8 cellular contexts compared by ENCODE assay signal in genomic region chr3:107431298-107432012, GRCh38. TPM values are rescaled to one million over a fixed set of nuclear protein-coding genes. Genes with fewer than 3 reads are reported as not detected.
DNase-seq lines count a peak whose midpoint lies in the region; ATAC-seq and TF ChIP-seq lines count a peak whose summit lies in the region.

No MANE protein-coding gene starts in this region.

- POLR2A ChIA-PET in activated CD4-positive, alpha-beta T cell treated with anti-CD3 and anti-CD28 coated beads for 36 hours (lab: Charles Lee): no interaction called here

- TF ChIP-seq CTCF in coronary artery (IDR thresholded peaks at IDR 0.05): no peak

- H3K4me3 Mint-ChIP-seq in activated CD4-positive, alpha-beta T cell treated with anti-CD3 and anti-CD28 coated beads for 36 hours: peak overlapping the region; percentile 77

- no peaks in the 10 kb centered on the region for H3K9me3 Mint-ChIP-seq in activated CD4-positive, alpha-beta T cell treated with anti-CD3 and anti-CD28 coated beads for 36 hours (ENCODE audit: low read depth)

- CTCF ChIA-PET in activated CD4-positive, alpha-beta T cell treated with anti-CD3 and anti-CD28 coated beads for 36 hours (lab: Charles Lee): interaction anchor here (0.8 to 5.2 kb wide), 7 partner anchors 11 to 725 kb away, joined by 3 to 32 read pairs (median 6); no protein-coding TSS in a partner anchor

- in situ Hi-C loops in ACHN (cut with HindIII; ENCODE audit: low pct_ligation_motif_present, low pct_unique_long_range_greater_than_20kb, low sequenced_read_pairs): no loop called here

- H3K27ac ChIP-seq in coronary artery: peak overlapping the region; percentile 97 to 99

- no peaks in the 10 kb centered on the region for H3K36me3 Mint-ChIP-seq in activated CD4-positive, alpha-beta T cell treated with anti-CD3 and anti-CD28 coated beads for 36 hours (ENCODE audit: low read depth)

- H3K27me3 Mint-ChIP-seq in activated CD4-positive, alpha-beta T cell treated with anti-CD3 and anti-CD28 coated beads for 36 hours: peaks cover 3% of the 10 kb centered on the region

- peak overlapping the region; percentile 87 for H3K27ac Mint-ChIP-seq in activated CD4-positive, alpha-beta T cell treated with anti-CD3 and anti-CD28 coated beads for 36 hours

- H3K4me1 Mint-ChIP-seq in activated CD4-positive, alpha-beta T cell treated with anti-CD3 and anti-CD28 coated beads for 36 hours: peaks cover 20% of the 10 kb centered on the region

- ATAC-seq in GM18511 (IDR thresholded peaks at IDR 0.05; ENCODE audit: unreplicated experiment) (peak; percentile 63), HG02938 (IDR thresholded peaks at IDR 0.05; ENCODE audit: unreplicated experiment) (peak; percentile 41), left colon (peak; percentile 85)
- ATAC-seq in activated CD4-positive, alpha-beta T cell treated with anti-CD3 and anti-CD28 coated beads for 36 hours: peak; percentile 67

- peak overlapping the region; percentile 95 for H3K4me3 ChIP-seq in coronary artery

- DNase-seq in ACHN (peak; percentile 83), NCI-H2196 treated with DMSO at 0.1 percent for 48 hours (lab: John Stamatoyannopoulos, UW; ENCODE audit: unreplicated experiment) (peak; percentile 17), coronary artery (ENCODE audit: low spot score) (peak; percentile 85), left colon (peak; percentile 57 to 74)
- DNase-seq in activated CD4-positive, alpha-beta T cell treated with anti-CD3 and anti-CD28 coated beads for 36 hours: peak; percentile 68
- peak; percentile 37 to 42 for DNase-seq in stimulated activated CD4-positive, alpha-beta T cell treated with anti-CD3 and anti-CD28 coated beads, Interleukin-2, amount 100 ng/mL, for 48 hours

- intact Hi-C loops in activated CD4-positive, alpha-beta T cell treated with anti-CD3 and anti-CD28 coated beads for 36 hours (cut with DNase I, micrococcal nuclease): loop anchor here (1.0 to 5.0 kb wide), 4 partner anchors 91 to 311 kb away; partner anchors contain the start of gene BBX (in 2 of the 2)
- intact Hi-C loops in left colon (cut with DNase I, micrococcal nuclease): loop anchor here in 1 of 2 donors (5.0 kb wide), 1 partner anchor 194 kb away; no protein-coding TSS in a partner anchor

RNA-seq across cellular contexts. Expression of gene CCDC54, which starts 54.2 kb away (rescaled TPM):
- not detected for total RNA-seq in activated CD4-positive, alpha-beta T cell treated with anti-CD3 and anti-CD28 coated beads for 36 hours
- not detected for total RNA-seq in left colon

Comparison
In these comparisons a context has a peak if more than half of its experiments do, and no peak if none do; other contexts are left out.
1. Peak in every context shown above with its lines: DNase-seq, ATAC-seq, H3K4me3 ChIP-seq and H3K27ac ChIP-seq.
2. DNase-seq: peak in every context shown above with its lines; median percentile 85 in coronary artery; 83 in ACHN; 68 in activated CD4-positive, alpha-beta T cell treated with anti-CD3 and anti-CD28 coated beads for 36 hours; 66 in left colon; 40 in stimulated activated CD4-positive, alpha-beta T cell treated with anti-CD3 and anti-CD28 coated beads, Interleukin-2, amount 100 ng/mL, for 48 hours; 17 in NCI-H2196 treated with DMSO at 0.1 percent for 48 hours.